1 cellular context compared by ENCODE assay signal in genomic region chr21:38863843-38864363, GRCh38.
TF ChIP-seq lines count a peak whose summit lies in the region.

No MANE protein-coding gene starts in this region.

TF ChIP-seq in H1, 55 proteins besides CTCF, POLR2A, EP300 and RAD21:
- TF ChIP-seq EGR1 (IDR thresholded peaks at IDR 0.05; ENCODE audit: borderline replicate concordance, low read depth, low read length) (no peak), TAF1 (IDR thresholded peaks at IDR 0.05; ENCODE audit: low read depth, low read length) (no peak), MAFK (IDR thresholded peaks at IDR 0.05; ENCODE audit: low read depth, low read length) (no peak), MAX (IDR thresholded peaks at IDR 0.05) (no peak), POLR2AphosphoS5 (IDR thresholded peaks at IDR 0.05; ENCODE audit: low read depth, low read length) (no peak), BCL11A (IDR thresholded peaks at IDR 0.05; ENCODE audit: low read depth in 2 of 2, low read length in 2 of 2) (no peak), SIX5 (IDR thresholded peaks at IDR 0.05; ENCODE audit: low read depth, low read length) (no peak), JUN (IDR thresholded peaks at IDR 0.05; ENCODE audit: low read depth, low read length) (no peak), RBBP5 (IDR thresholded peaks at IDR 0.05; ENCODE audit: borderline replicate concordance, low read depth, low read length) (no peak), NRF1 (IDR thresholded peaks at IDR 0.05; ENCODE audit: low read depth, low read length) (no peak), POU5F1 (IDR thresholded peaks at IDR 0.05; ENCODE audit: low read depth, low read length) (no peak), SP4 (IDR thresholded peaks at IDR 0.05; ENCODE audit: low read length) (no peak), FOSL1 (IDR thresholded peaks at IDR 0.05; ENCODE audit: insufficient read depth, low read depth, low read length) (no peak), GABPA (IDR thresholded peaks at IDR 0.05; ENCODE audit: borderline replicate concordance, insufficient read depth, low read length) (no peak)
